3 cellular contexts compared by ENCODE assay signal in genomic region chr6:160858886-160859285, GRCh38.
"Had no signal": no experiment of that assay in that cellular context is flagged by ENCODE, and none has a peak within 500 bp of the region (broad histone marks: within the 10 kb centered on the region; RNA-seq: fewer than 3 reads in every experiment).

No MANE protein-coding gene starts in this region.

- H3K4me3 ChIP-seq: GM12878 had no signal

- DNase-seq: GDM1, GF-D8 had no signal

- ATAC-seq: GM12878 had no signal
